In genomic region chr6:9521152-9521530, GRCh38 we compare ENCODE assay signal across 18 cellular contexts.
DNase-seq lines count a peak whose midpoint lies in the region; ATAC-seq and TF ChIP-seq lines count a peak whose summit lies in the region.
"Had no signal": no experiment of that assay in that cellular context is flagged by ENCODE, and none has a peak within 500 bp of the region (broad histone marks: within the 10 kb centered on the region; RNA-seq: fewer than 3 reads in every experiment).

No MANE protein-coding gene starts in this region.

- TF ChIP-seq CTCF in adrenal gland (IDR thresholded peaks at IDR 0.05) (no peak), left lung (IDR thresholded peaks at IDR 0.05) (no peak)

- H3K27ac Mint-ChIP-seq in effector memory CD8-positive, alpha-beta T cell = no peak overlapping the region
- H3K27ac Mint-ChIP-seq: B cell; stimulated activated naive CD8-positive, alpha-beta T cell treated with anti-CD3 and anti-CD28 coated beads, Interleukin-15, Interleukin-2, amounts not matched to agents 100 ng/mL and 50 ng/mL, for 24 hours; T-cell had no signal

- H3K27me3 ChIP-seq in adrenal gland (no peaks in the 10 kb centered on the region), left lung (no peaks in the 10 kb centered on the region)

- DNase-seq in Daoy (ENCODE audit: low read depth) = peak; percentile 54
- no peak for DNase-seq in adrenal gland
- no peak for DNase-seq in iPS-NIHi11 (ENCODE audit: low spot score)
- DNase-seq in left lung = no peak
- DNase-seq in effector memory CD8-positive, alpha-beta T cell = no peak
- DNase-seq: activated CD4-positive, alpha-beta T cell treated with anti-CD3 and anti-CD28 coated beads, Interleukin-2, amount 50 U/mL, for 4 hours; activated naive CD4-positive, alpha-beta T cell treated with Interleukin-2 at 50 U/mL for 16 hours; central memory CD4-positive, alpha-beta T cell; NCI-H2107; psoas muscle; stimulated activated CD4-positive, alpha-beta T cell treated with anti-CD3 and anti-CD28 coated beads, Interleukin-4, amount 100 ng/mL, for 1 hour; T-cell had no signal

- no peak overlapping the region for H3K4me3 Mint-ChIP-seq in effector memory CD8-positive, alpha-beta T cell
- H3K4me3 Mint-ChIP-seq: B cell; stimulated activated naive CD8-positive, alpha-beta T cell treated with anti-CD3 and anti-CD28 coated beads, Interleukin-15, Interleukin-2, amounts not matched to agents 100 ng/mL and 50 ng/mL, for 24 hours; T-cell had no signal

- ATAC-seq in GM18868 (IDR thresholded peaks at IDR 0.05; ENCODE audit: unreplicated experiment) (peak; percentile 61), HG02870 (IDR thresholded peaks at IDR 0.05; ENCODE audit: unreplicated experiment) (peak; percentile 54), SK-N-SH treated with all-trans-retinoic acid at 6 μM for 48 hours (peak; percentile 6; the same call in 1 of the 3 replicates), left lung (no peak)
- no peak for ATAC-seq in effector memory CD8-positive, alpha-beta T cell (replicated peaks)
- ATAC-seq: psoas muscle, T-cell had no signal

- H3K36me3 Mint-ChIP-seq in effector memory CD8-positive, alpha-beta T cell (ENCODE audit: insufficient read depth) = no peaks in the 10 kb centered on the region
- H3K36me3 Mint-ChIP-seq: T-cell had no signal

- H3K27me3 Mint-ChIP-seq in effector memory CD8-positive, alpha-beta T cell = no peaks in the 10 kb centered on the region
- H3K27me3 Mint-ChIP-seq: B cell; stimulated activated naive CD8-positive, alpha-beta T cell treated with anti-CD3 and anti-CD28 coated beads, Interleukin-15, Interleukin-2, amounts not matched to agents 100 ng/mL and 50 ng/mL, for 24 hours; T-cell had no signal

- H3K4me1 ChIP-seq in adrenal gland (replicated peaks in 1 of 2) = no peaks in the 10 kb centered on the region
- H3K4me1 ChIP-seq in left lung = no peaks in the 10 kb centered on the region
- H3K4me1 ChIP-seq: psoas muscle had no signal

- TF ChIP-seq POLR2A in adrenal gland (IDR thresholded peaks at IDR 0.05) = no peak

- H3K4me1 Mint-ChIP-seq in effector memory CD8-positive, alpha-beta T cell (ENCODE audit: low read depth in 2 of 2) = no peaks in the 10 kb centered on the region
- H3K4me1 Mint-ChIP-seq: B cell, T-cell had no signal

- H3K27ac ChIP-seq in adrenal gland = no peak overlapping the region
- H3K27ac ChIP-seq in left lung = no peak overlapping the region
- H3K27ac ChIP-seq: HL-60, psoas muscle had no signal

- no peaks in the 10 kb centered on the region for H3K36me3 ChIP-seq in adrenal gland (replicated peaks in 1 of 2)
- H3K36me3 ChIP-seq in left lung = no peaks in the 10 kb centered on the region

- H3K4me3 ChIP-seq in adrenal gland (no peak overlapping the region), left lung (no peak overlapping the region)
- H3K4me3 ChIP-seq: psoas muscle had no signal

- intact Hi-C loops in adrenal gland (cut with DNase I) = no loop called here
- intact Hi-C loops in left lung (cut with DNase I) = no loop called here

- H3K9me3 ChIP-seq in adrenal gland (replicated peaks in 1 of 3) = no peaks in the 10 kb centered on the region
- no peaks in the 10 kb centered on the region for H3K9me3 ChIP-seq in left lung
- H3K9me3 ChIP-seq: psoas muscle had no signal

- peaks cover 4 to 16% of the 10 kb centered on the region in 2 donors for H3K9me3 Mint-ChIP-seq in effector memory CD8-positive, alpha-beta T cell
- H3K9me3 Mint-ChIP-seq: stimulated activated naive CD8-positive, alpha-beta T cell treated with anti-CD3 and anti-CD28 coated beads, Interleukin-15, Interleukin-2, amounts not matched to agents 100 ng/mL and 50 ng/mL, for 24 hours had no signal

- 59 to 65% (median 61%) methylated on average over 3 of the region's 3 CpGs for WGBS in adrenal gland, 4 donors

TF ChIP-seq in SK-N-SH treated with all-trans-retinoic acid at 6 μM for 48 hours, 23 proteins besides CTCF, POLR2A, EP300 and RAD21:
- TF ChIP-seq ZFP3 (CRISPR knock-in tag; IDR thresholded peaks at IDR 0.05) (no peak), ZFP30 (CRISPR knock-in tag; IDR thresholded peaks at IDR 0.05) (no peak), TCF4 (CRISPR knock-in tag; IDR thresholded peaks at IDR 0.05; ENCODE audit: borderline replicate concordance) (no peak), SNAI2 (CRISPR knock-in tag; IDR thresholded peaks at IDR 0.05) (no peak), ARNTL (CRISPR knock-in tag; IDR thresholded peaks at IDR 0.05; ENCODE audit: borderline replicate concordance, low read depth) (no peak), ISL1 (CRISPR knock-in tag; IDR thresholded peaks at IDR 0.05) (no peak), TSHZ2 (CRISPR knock-in tag; IDR thresholded peaks at IDR 0.05) (no peak), ZNF565 (CRISPR knock-in tag; conservative IDR thresholded peaks at IDR 0.05; ENCODE audit: low read depth) (no peak), CREB5 (CRISPR knock-in tag; IDR thresholded peaks at IDR 0.05; ENCODE audit: low read depth) (no peak), ESRRG (CRISPR knock-in tag; IDR thresholded peaks at IDR 0.05) (no peak)
- TF ChIP-seq, protein P1, sequence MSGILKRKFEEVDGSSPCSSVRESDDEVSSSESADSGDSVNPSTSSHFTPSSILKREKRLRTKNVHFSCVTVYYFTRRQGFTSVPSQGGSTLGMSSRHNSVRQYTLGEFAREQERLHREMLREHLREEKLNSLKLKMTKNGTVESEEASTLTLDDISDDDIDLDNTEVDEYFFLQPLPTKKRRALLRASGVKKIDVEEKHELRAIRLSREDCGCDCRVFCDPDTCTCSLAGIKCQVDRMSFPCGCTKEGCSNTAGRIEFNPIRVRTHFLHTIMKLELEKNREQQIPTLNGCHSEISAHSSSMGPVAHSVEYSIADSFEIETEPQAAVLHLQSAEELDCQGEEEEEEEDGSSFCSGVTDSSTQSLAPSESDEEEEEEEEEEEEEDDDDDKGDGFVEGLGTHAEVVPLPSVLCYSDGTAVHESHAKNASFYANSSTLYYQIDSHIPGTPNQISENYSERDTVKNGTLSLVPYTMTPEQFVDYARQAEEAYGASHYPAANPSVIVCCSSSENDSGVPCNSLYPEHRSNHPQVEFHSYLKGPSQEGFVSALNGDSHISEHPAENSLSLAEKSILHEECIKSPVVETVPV (CRISPR knock-in tag; IDR thresholded peaks at IDR 0.05) = no peak

Comparison
In these comparisons a context has a peak if more than half of its experiments do, and no peak if none do; other contexts are left out.
1. ATAC-seq: peak in GM18868 (single experiment), HG02870 (single experiment) and SK-N-SH treated with all-trans-retinoic acid at 6 μM for 48 hours (single experiment); none in left lung (single experiment) and effector memory CD8-positive, alpha-beta T cell (single experiment).